ENCODE assay signal across 1 cellular context in the genomic region with DNA sequence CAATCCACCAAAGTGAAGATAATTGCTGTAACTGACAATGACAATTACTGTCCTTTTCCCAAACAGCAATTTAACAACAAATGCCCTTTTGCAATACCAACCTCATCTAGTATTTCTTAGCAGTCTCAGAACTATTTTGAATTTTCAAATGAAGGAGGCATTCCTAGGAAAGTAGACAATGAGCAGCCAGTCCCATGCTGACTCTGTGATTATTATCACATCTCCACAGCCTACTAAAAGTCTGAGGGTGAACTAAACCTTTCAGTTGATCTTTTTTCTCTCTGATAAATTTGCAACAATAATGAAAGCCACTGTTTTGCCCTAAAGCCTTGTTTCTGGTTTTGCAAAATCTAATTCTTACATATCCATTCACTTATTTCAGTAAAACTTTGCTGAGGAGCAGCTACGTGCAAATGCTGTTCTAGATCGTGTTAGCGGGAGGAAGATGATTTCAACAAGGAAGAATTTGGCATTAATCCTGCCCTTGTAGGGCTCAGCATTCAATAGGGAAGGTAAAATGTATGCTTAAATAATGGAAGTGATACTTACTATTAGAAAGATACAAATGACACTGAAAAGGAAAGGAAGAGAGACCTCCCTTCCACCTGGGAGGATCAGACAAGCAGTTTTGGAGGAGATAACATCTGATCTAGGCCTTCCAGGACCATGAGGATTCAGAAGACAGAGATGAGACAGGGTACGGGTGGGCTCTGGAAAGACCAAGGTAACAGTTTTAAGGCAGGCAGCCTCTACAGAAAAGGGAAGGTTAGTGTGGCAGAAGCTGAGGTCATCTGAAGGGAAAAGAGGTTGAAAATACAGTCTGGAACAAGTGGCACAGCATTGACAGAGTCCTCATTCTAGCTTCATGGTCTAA.
TF ChIP-seq lines count a peak whose summit lies in the region.

No MANE protein-coding gene starts in this region.

TF ChIP-seq in IMR-90, 13 proteins besides CTCF, POLR2A, EP300 and RAD21 (continued from another document):
- TF ChIP-seq MXI1 (IDR thresholded peaks at IDR 0.05; ENCODE audit: borderline replicate concordance, low read depth, low read length) (no peak), MAFK (IDR thresholded peaks at IDR 0.05; ENCODE audit: low read depth, low read length) (no peak)
- TF ChIP-seq, protein P1, sequence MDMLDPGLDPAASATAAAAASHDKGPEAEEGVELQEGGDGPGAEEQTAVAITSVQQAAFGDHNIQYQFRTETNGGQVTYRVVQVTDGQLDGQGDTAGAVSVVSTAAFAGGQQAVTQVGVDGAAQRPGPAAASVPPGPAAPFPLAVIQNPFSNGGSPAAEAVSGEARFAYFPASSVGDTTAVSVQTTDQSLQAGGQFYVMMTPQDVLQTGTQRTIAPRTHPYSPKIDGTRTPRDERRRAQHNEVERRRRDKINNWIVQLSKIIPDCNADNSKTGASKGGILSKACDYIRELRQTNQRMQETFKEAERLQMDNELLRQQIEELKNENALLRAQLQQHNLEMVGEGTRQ (IDR thresholded peaks at IDR 0.05; ENCODE audit: low read depth, low read length): no peak
